In the genomic region with DNA sequence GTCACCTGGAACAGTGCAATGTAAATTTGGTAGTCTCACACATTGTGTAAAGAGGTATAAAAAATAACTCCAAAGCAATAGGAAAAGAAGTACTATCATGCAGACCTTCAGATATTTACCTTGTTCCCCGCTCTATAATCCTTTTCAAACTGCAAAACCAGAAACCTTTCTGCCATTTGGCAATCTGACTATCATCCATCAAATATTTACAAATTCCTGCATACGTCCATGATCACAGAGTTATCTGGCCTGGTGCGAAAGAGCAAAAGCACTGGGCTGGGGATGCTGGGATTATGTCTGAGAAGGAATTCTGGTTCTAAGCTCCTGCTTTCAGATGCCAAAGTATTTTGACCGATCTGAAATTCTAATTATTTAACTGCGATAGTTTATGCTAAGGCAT, we compare ENCODE assay signal across 29 cellular contexts.
"Had no signal": no experiment of that assay in that cellular context is flagged by ENCODE, and none has a peak within 500 bp of the region (broad histone marks: within the 10 kb centered on the region; RNA-seq: fewer than 3 reads in every experiment).

No MANE protein-coding gene starts in this region.

- H3K27ac ChIP-seq: ascending aorta, cardiac muscle cell, colonic mucosa, epithelial cell of prostate, gastroesophageal sphincter had no signal

- H3K4me3 Mint-ChIP-seq: activated CD4-positive, alpha-beta memory T cell treated with anti-CD3 and anti-CD28 coated beads, Interleukin-2, amount 10 ng/mL, durations not matched to agents 7 days and 5 days; activated CD4-positive, alpha-beta T cell treated with anti-CD3 and anti-CD28 coated beads, Interleukin-2, amount 10 ng/mL, durations not matched to agents 7 days and 5 days; activated naive CD4-positive, alpha-beta T cell treated with anti-CD3 and anti-CD28 coated beads, Interleukin-2, amount 10 ng/mL, durations not matched to agents 7 days and 5 days; activated naive CD8-positive, alpha-beta T cell treated with anti-CD3 and anti-CD28 coated beads, Interleukin-2, amount 10 ng/mL, durations not matched to agents 7 days and 5 days; activated T-cell treated with anti-CD3 and anti-CD28 coated beads, Interleukin-2, amount 50 U/mL, for 24 hours; activated T-cell treated with anti-CD3 and anti-CD28 coated beads, Interleukin-2, amount 50 U/mL, for 72 hours; brain; T-cell; T-helper 1 cell treated with Interleukin-12 subunit alpha and Interleukin-12 subunit beta and Interleukin-4 antibody, amounts not matched to agents 30 μg/mL and 1 μg/mL, for 36 hours; WTC11 had no signal

- ATAC-seq: activated naive CD4-positive, alpha-beta T cell treated with anti-CD3 and anti-CD28 coated beads, Interleukin-2, amount 50 U/mL, for 72 hours; activated T-cell treated with anti-CD3 and anti-CD28 coated beads, Interleukin-2, amount 50 U/mL, for 72 hours; gastroesophageal sphincter; T-cell had no signal

- H3K36me3 ChIP-seq: ascending aorta, breast epithelium, cardiac muscle cell, colonic mucosa, esophagus squamous epithelium, gastroesophageal sphincter had no signal

- H3K4me1 Mint-ChIP-seq: activated CD4-positive, alpha-beta memory T cell treated with anti-CD3 and anti-CD28 coated beads, Interleukin-2, amount 10 ng/mL, durations not matched to agents 7 days and 5 days; activated CD4-positive, alpha-beta T cell treated with anti-CD3 and anti-CD28 coated beads, Interleukin-2, amount 10 ng/mL, durations not matched to agents 7 days and 5 days; activated naive CD4-positive, alpha-beta T cell treated with anti-CD3 and anti-CD28 coated beads, Interleukin-2, amount 10 ng/mL, durations not matched to agents 7 days and 5 days; activated naive CD8-positive, alpha-beta T cell treated with anti-CD3 and anti-CD28 coated beads, Interleukin-2, amount 10 ng/mL, durations not matched to agents 7 days and 5 days; T-cell had no signal

- DNase-seq: activated CD4-positive, alpha-beta memory T cell treated with anti-CD3 and anti-CD28 coated beads, Interleukin-2, amount 10 ng/mL, durations not matched to agents 7 days and 5 days; activated CD4-positive, alpha-beta T cell treated with anti-CD3 and anti-CD28 coated beads for 1 hour; activated CD4-positive, alpha-beta T cell treated with anti-CD3 and anti-CD28 coated beads for 4 hours; activated CD4-positive, alpha-beta T cell treated with anti-CD3 and anti-CD28 coated beads, Interleukin-2, amount 10 ng/mL, durations not matched to agents 7 days and 5 days; activated CD4-positive, alpha-beta T cell treated with anti-CD3 and anti-CD28 coated beads, Interleukin-2, amount 50 U/mL, for 4 hours; activated CD8-positive, alpha-beta memory T cell treated with anti-CD3 and anti-CD28 coated beads, Interleukin-2, amount 50 U/mL, for 48 hours; activated gamma-delta T cell; activated naive CD4-positive, alpha-beta T cell; activated naive CD4-positive, alpha-beta T cell treated with anti-CD3 and anti-CD28 coated beads, Interleukin-2, amount 10 ng/mL, durations not matched to agents 7 days and 5 days; activated naive CD8-positive, alpha-beta T cell treated with anti-CD3 and anti-CD28 coated beads, Interleukin-2, amount 10 ng/mL, durations not matched to agents 7 days and 5 days; activated T-cell treated with anti-CD3 and anti-CD28 coated beads for 4 hours; activated T-cell treated with anti-CD3 and anti-CD28 coated beads, Interleukin-2, amount 50 U/mL, for 24 hours; activated T-cell treated with anti-CD3 and anti-CD28 coated beads, Interleukin-2, amount 50 U/mL, for 72 hours; central memory CD4-positive, alpha-beta T cell; cerebellar nuclear complex; colonic mucosa; effector CD8-positive, alpha-beta T cell; esophagus squamous epithelium; foreskin melanocyte; T-cell had no signal

- H3K27me3 ChIP-seq: ascending aorta, breast epithelium, cardiac muscle cell, colonic mucosa, esophagus squamous epithelium, gastroesophageal sphincter had no signal

- H3K9me3 Mint-ChIP-seq: activated CD4-positive, alpha-beta memory T cell treated with anti-CD3 and anti-CD28 coated beads, Interleukin-2, amount 10 ng/mL, durations not matched to agents 7 days and 5 days; activated CD4-positive, alpha-beta T cell treated with anti-CD3 and anti-CD28 coated beads, Interleukin-2, amount 10 ng/mL, durations not matched to agents 7 days and 5 days; activated naive CD4-positive, alpha-beta T cell treated with anti-CD3 and anti-CD28 coated beads, Interleukin-2, amount 10 ng/mL, durations not matched to agents 7 days and 5 days; activated naive CD4-positive, alpha-beta T cell treated with anti-CD3 and anti-CD28 coated beads, Interleukin-2, amount 50 U/mL, for 72 hours; activated naive CD8-positive, alpha-beta T cell treated with anti-CD3 and anti-CD28 coated beads, Interleukin-2, amount 10 ng/mL, durations not matched to agents 7 days and 5 days; activated T-cell treated with anti-CD3 and anti-CD28 coated beads, Interleukin-2, amount 50 U/mL, for 24 hours; activated T-cell treated with anti-CD3 and anti-CD28 coated beads, Interleukin-2, amount 50 U/mL, for 72 hours; brain; T-cell; T-helper 1 cell treated with Interleukin-12 subunit alpha and Interleukin-12 subunit beta and Interleukin-4 antibody, amounts not matched to agents 30 μg/mL and 1 μg/mL, for 36 hours; WTC11 had no signal

- H3K4me3 ChIP-seq: ascending aorta, breast epithelium, cardiac muscle cell, colonic mucosa, esophagus squamous epithelium, gastroesophageal sphincter had no signal

- H3K4me1 ChIP-seq: ascending aorta, breast epithelium, colonic mucosa had no signal

- H3K9me3 ChIP-seq: ascending aorta, breast epithelium, colonic mucosa, esophagus squamous epithelium, gastroesophageal sphincter had no signal

- H3K27me3 Mint-ChIP-seq: activated T-cell treated with anti-CD3 and anti-CD28 coated beads, Interleukin-2, amount 50 U/mL, for 24 hours had no signal

- H3K27ac Mint-ChIP-seq: activated CD4-positive, alpha-beta memory T cell treated with anti-CD3 and anti-CD28 coated beads, Interleukin-2, amount 10 ng/mL, durations not matched to agents 7 days and 5 days; activated CD4-positive, alpha-beta T cell treated with anti-CD3 and anti-CD28 coated beads, Interleukin-2, amount 10 ng/mL, durations not matched to agents 7 days and 5 days; activated naive CD4-positive, alpha-beta T cell treated with anti-CD3 and anti-CD28 coated beads, Interleukin-2, amount 10 ng/mL, durations not matched to agents 7 days and 5 days; activated naive CD8-positive, alpha-beta T cell treated with anti-CD3 and anti-CD28 coated beads, Interleukin-2, amount 10 ng/mL, durations not matched to agents 7 days and 5 days; activated T-cell treated with anti-CD3 and anti-CD28 coated beads, Interleukin-2, amount 50 U/mL, for 24 hours; activated T-cell treated with anti-CD3 and anti-CD28 coated beads, Interleukin-2, amount 50 U/mL, for 72 hours; brain; T-cell; T-helper 1 cell treated with Interleukin-12 subunit alpha and Interleukin-12 subunit beta and Interleukin-4 antibody, amounts not matched to agents 30 μg/mL and 1 μg/mL, for 36 hours; WTC11 had no signal

- H3K36me3 Mint-ChIP-seq: activated naive CD4-positive, alpha-beta T cell treated with anti-CD3 and anti-CD28 coated beads, Interleukin-2, amount 10 ng/mL, durations not matched to agents 7 days and 5 days; activated naive CD4-positive, alpha-beta T cell treated with anti-CD3 and anti-CD28 coated beads, Interleukin-2, amount 50 U/mL, for 72 hours; activated naive CD8-positive, alpha-beta T cell treated with anti-CD3 and anti-CD28 coated beads, Interleukin-2, amount 10 ng/mL, durations not matched to agents 7 days and 5 days; brain; T-cell; WTC11 had no signal
